In genomic region chr2:182207049-182207746, GRCh38 we compare ENCODE assay signal across 21 cellular contexts.
DNase-seq lines count a peak whose midpoint lies in the region; ATAC-seq, FAIRE-seq and TF ChIP-seq lines count a peak whose summit lies in the region.
"Had no signal": no experiment of that assay in that cellular context is flagged by ENCODE, and none has a peak within 500 bp of the region (broad histone marks: within the 10 kb centered on the region; RNA-seq: fewer than 3 reads in every experiment).

No MANE protein-coding gene starts in this region.

- no peaks in the 10 kb centered on the region for H3K4me1 ChIP-seq in GM23338 (ENCODE audit: insufficient read depth)
- H3K4me1 ChIP-seq in H1 (replicated peaks in 1 of 4; ENCODE audit: control insufficient read depth in 3 of 4, insufficient read depth in 4 of 4, low read length in 3 of 4), result peaks cover 0 to 3% (median 0%) of the 10 kb centered on the region in 4 experiments; a peak in 2 of 7 replicates
- no peaks in the 10 kb centered on the region for H3K4me1 ChIP-seq in effector memory CD4-positive, alpha-beta T cell (ENCODE audit: control insufficient read depth, insufficient read depth, low read length, poor library complexity, severe bottlenecking)
- H3K4me1 ChIP-seq: heart left ventricle, vagina had no signal

- H4K91ac ChIP-seq in H1 (replicated peaks; ENCODE audit: insufficient read length, low read length), result no peak overlapping the region

- H2BK12ac ChIP-seq in H1 (ENCODE audit: low read depth, low read length), result 0 out of 2 replicates have a peak overlapping the region, but pooled peaks have one; percentile 80

- no peak overlapping the region for H3K23ac ChIP-seq in H1 (ENCODE audit: insufficient read length)

- no peak for DNase-seq in GM23338 (ENCODE audit: low spot score)
- DNase-seq in H1 (ENCODE audit: low read depth in 1 of 2, low spot score in 2 of 2), result no peak
- no peak for DNase-seq in NCI-H526 treated with DMSO at 0.1 percent for 48 hours (lab: John Stamatoyannopoulos, UW)
- no peak for DNase-seq in globus pallidus (ENCODE audit: low spot score)
- no peak for DNase-seq in effector memory CD4-positive, alpha-beta T cell
- DNase-seq: activated CD4-positive, alpha-beta T cell treated with anti-CD3 and anti-CD28 coated beads for 48 hours; activated T-cell treated with anti-CD3 and anti-CD28 coated beads for 4 hours; C1 segment of cervical spinal cord; DMS79 treated with DMSO at 0.1 percent for 48 hours; heart left ventricle; mucosa of descending colon; NCI-H2029 treated with DMSO at 0.1 percent for 48 hours; NCI-H748 treated with DMSO at 0.1 percent for 48 hours; stimulated activated naive CD4-positive, alpha-beta T cell treated with Interleukin-2 at 50 U/mL for 16 hours had no signal

- no peak overlapping the region for H3K14ac ChIP-seq in H1 (ENCODE audit: insufficient read length)

- H3K4me3 Mint-ChIP-seq in GM23338, result no peak overlapping the region
- H3K4me3 Mint-ChIP-seq: T-helper 2 cell treated with Interferon-gamma antibody and Interleukin-4, amounts not matched to agents 5 μg/mL and 100 μg/mL, for 36 hours had no signal

- H2BK120ac ChIP-seq in H1 (replicated peaks; ENCODE audit: low read depth, low read length), result no peak overlapping the region

- no peak overlapping the region for H2BK15ac ChIP-seq in H1 (ENCODE audit: low read length)

- ATAC-seq in GM19043 (IDR thresholded peaks at IDR 0.05; ENCODE audit: low read depth, unreplicated experiment) (peak; percentile 74), GM23338 (no peak), HG03139 (IDR thresholded peaks at IDR 0.05; ENCODE audit: unreplicated experiment) (peak; percentile 63)
- ATAC-seq: heart left ventricle, mucosa of descending colon, Right ventricle myocardium inferior had no signal

- H4K20me1 ChIP-seq in GM23338 (replicated peaks; ENCODE audit: insufficient read depth), result no peaks in the 10 kb centered on the region
- no peaks in the 10 kb centered on the region for H4K20me1 ChIP-seq in H1 (replicated peaks in 1 of 2; ENCODE audit: control insufficient read depth in 1 of 2, insufficient read depth in 2 of 2, low read length in 2 of 2)

- no peaks in the 10 kb centered on the region for H3K9me3 ChIP-seq in H1 (ENCODE audit: insufficient read depth in 2 of 2, low read depth in 1 of 2, low read length in 1 of 2)
- no peaks in the 10 kb centered on the region for H3K9me3 ChIP-seq in effector memory CD4-positive, alpha-beta T cell (ENCODE audit: control insufficient read depth, low read length)
- H3K9me3 ChIP-seq: heart left ventricle, mucosa of descending colon, vagina had no signal

- H3K9ac ChIP-seq in H1 (replicated peaks in 1 of 4; ENCODE audit: extremely low read depth in 1 of 4, low read depth in 3 of 4, low read length in 3 of 4), result no peak overlapping the region

- H3K36me3 Mint-ChIP-seq in GM23338 (ENCODE audit: low read depth), result 0 out of 3 replicates have a peak, but pooled peaks cover 3% of the 10 kb centered on the region

- TF ChIP-seq CTCF in GM23338 (conservative IDR thresholded peaks at IDR 0.05; ENCODE audit: low read depth in 2 of 2) (no peak), H1 (IDR thresholded peaks at IDR 0.05; ENCODE audit: control extremely low read depth in 1 of 3, insufficient read depth in 1 of 3, low read depth in 1 of 3, low read length in 3 of 3) (no peak)

- H3K27me3 ChIP-seq in GM23338 (ENCODE audit: insufficient read depth) (no peaks in the 10 kb centered on the region), H1 (replicated peaks in 1 of 4; ENCODE audit: control insufficient read depth in 3 of 4, extremely low read depth in 1 of 4, insufficient read depth in 3 of 4, low read length in 3 of 4) (no peaks in the 10 kb centered on the region)
- H3K27me3 ChIP-seq in effector memory CD4-positive, alpha-beta T cell (replicated peaks; ENCODE audit: control insufficient read depth, insufficient read depth, low read length, poor library complexity, severe bottlenecking), result no peaks in the 10 kb centered on the region
- H3K27me3 ChIP-seq: heart left ventricle, vagina had no signal

- POLR2A ChIA-PET in H1 (lab: Charles Lee; ENCODE audit: partially characterized antibody), result no interaction called here

- no peaks in the 10 kb centered on the region for H3K23me2 ChIP-seq in H1 (ENCODE audit: low read depth, low read length)

- no peaks in the 10 kb centered on the region for H3F3A ChIP-seq in GM23338 (replicated peaks; ENCODE audit: low read depth)

- H3K4ac ChIP-seq in H1 (replicated peaks; ENCODE audit: insufficient read length, low read depth, low read length), result no peak overlapping the region

- no peak overlapping the region for H3K18ac ChIP-seq in H1 (ENCODE audit: extremely low read depth, low read length)

- no peak for FAIRE-seq in H1 (lab: Jason Lieb, UNC)
- FAIRE-seq: colon had no signal

- peak overlapping the region; percentile 21; the same call in 1 of the 2 replicates for H2AFZ ChIP-seq in GM23338
- H2AFZ ChIP-seq in H1 (ENCODE audit: low read length), result 0 out of 2 replicates have a peak overlapping the region, but pooled peaks have one; percentile 87

- H3K79me2 ChIP-seq in GM23338 (replicated peaks; ENCODE audit: insufficient read depth), result no peaks in the 10 kb centered on the region
- no peaks in the 10 kb centered on the region for H3K79me2 ChIP-seq in H1 (ENCODE audit: control insufficient read depth in 1 of 2, insufficient read depth in 2 of 2, low read length in 2 of 2)

- H4K8ac ChIP-seq in H1 (ENCODE audit: extremely low read depth, insufficient read depth, low read length), result no peak overlapping the region

- H3K9me2 ChIP-seq in GM23338 (ENCODE audit: insufficient read depth), result peaks cover 7% of the 10 kb centered on the region; the same call in 1 of the 2 replicates

- no peak overlapping the region for H2BK5ac ChIP-seq in H1 (ENCODE audit: low read depth, low read length)

- no peaks in the 10 kb centered on the region for H3K79me1 ChIP-seq in H1 (ENCODE audit: low read depth, low read length)

- no peak overlapping the region for H3K27ac Mint-ChIP-seq in GM23338
- H3K27ac Mint-ChIP-seq: T-helper 2 cell treated with Interferon-gamma antibody and Interleukin-4, amounts not matched to agents 5 μg/mL and 100 μg/mL, for 36 hours had no signal

- H3K36me3 ChIP-seq in GM23338 (ENCODE audit: insufficient read depth), result no peaks in the 10 kb centered on the region
- no peaks in the 10 kb centered on the region for H3K36me3 ChIP-seq in H1 (ENCODE audit: control insufficient read depth in 2 of 4, insufficient read depth in 4 of 4, low read length in 3 of 4)
- H3K36me3 ChIP-seq in effector memory CD4-positive, alpha-beta T cell (ENCODE audit: control insufficient read depth, insufficient read depth, low read length), result no peaks in the 10 kb centered on the region
- H3K36me3 ChIP-seq: vagina had no signal

- TF ChIP-seq RAD21 in H1 (IDR thresholded peaks at IDR 0.05 in 1 of 2, conservative IDR thresholded peaks at IDR 0.05 in 1 of 2; ENCODE audit: low read depth in 2 of 2, low read length in 2 of 2), result no peak

- no peak overlapping the region for H2BK20ac ChIP-seq in H1 (ENCODE audit: low read length)

- H4K5ac ChIP-seq in H1 (ENCODE audit: insufficient read length, low read depth, low read length), result no peak overlapping the region

- H3K27ac ChIP-seq in GM23338 (ENCODE audit: low read depth) (no peak overlapping the region), H1 (ENCODE audit: low read depth, low read length) (no peak overlapping the region)
- no peak overlapping the region for H3K27ac ChIP-seq in effector memory CD4-positive, alpha-beta T cell (ENCODE audit: insufficient read depth, low read length, poor library complexity, severe bottlenecking)
- H3K27ac ChIP-seq: epithelial cell of prostate, heart left ventricle, vagina had no signal

- CTCF ChIA-PET in H1 (lab: Charles Lee; ENCODE audit: partially characterized antibody), result no interaction called here

- WGBS in H1 (ENCODE audit: extremely low coverage in 1 of 2, insufficient coverage in 1 of 2, insufficient read length in 1 of 2, insufficient replicate concordance in 2 of 2, low coverage in 1 of 2, low lambda C conversion rate in 2 of 2, missing lambda C conversion rate in 1 of 2), 2 experiments, result 87% methylated on average over 5 of the region's 5 CpGs; no CpG with 5 or more reads in 1 of the 2 experiments

- H3K4me3 ChIP-seq in GM23338, result no peak overlapping the region
- no peak overlapping the region for H3K4me3 ChIP-seq in H1 (ENCODE audit: extremely low read depth in 1 of 4, insufficient read depth in 2 of 4, low read depth in 3 of 4, low read length in 4 of 4)
- no peak overlapping the region for H3K4me3 ChIP-seq in effector memory CD4-positive, alpha-beta T cell (ENCODE audit: insufficient read depth, low read depth, low read length, poor library complexity, severe bottlenecking)
- H3K4me3 ChIP-seq: heart left ventricle, mucosa of descending colon, vagina had no signal

- H2AK5ac ChIP-seq in H1 (ENCODE audit: low read depth, low read length), result no peak overlapping the region

- TF ChIP-seq EP300 in H1 (IDR thresholded peaks at IDR 0.05; ENCODE audit: borderline replicate concordance in 1 of 2, low read depth in 2 of 2, low read length in 2 of 2), result no peak

- H3K27me3 Mint-ChIP-seq in GM23338 (ENCODE audit: insufficient read depth, low read depth, poor library complexity), result peaks cover 2% of the 10 kb centered on the region

- no peaks in the 10 kb centered on the region for H3K9me3 Mint-ChIP-seq in GM23338
- H3K9me3 Mint-ChIP-seq: T-helper 2 cell treated with Interferon-gamma antibody and Interleukin-4, amounts not matched to agents 5 μg/mL and 100 μg/mL, for 36 hours had no signal

- no peak for TF ChIP-seq POLR2A in H1 (IDR thresholded peaks at IDR 0.05; ENCODE audit: control extremely low read depth in 1 of 2, low read depth in 2 of 2, low read length in 2 of 2)

- peaks cover 5% of the 10 kb centered on the region; the same call in 2 of the 3 replicates for H3K4me1 Mint-ChIP-seq in GM23338

- H3K4me2 ChIP-seq in GM23338, result no peak overlapping the region
- no peak overlapping the region for H3K4me2 ChIP-seq in H1 (ENCODE audit: insufficient read depth in 1 of 2, low read depth in 2 of 2, low read length in 2 of 2)

- no peak overlapping the region for H3K56ac ChIP-seq in H1 (replicated peaks; ENCODE audit: insufficient read length, low read depth, low read length)

TF ChIP-seq in H1, 55 proteins besides CTCF, POLR2A, EP300 and RAD21 (continues in another document):
- TF ChIP-seq CHD2 (IDR thresholded peaks at IDR 0.05; ENCODE audit: low read length) (no peak), BACH1 (IDR thresholded peaks at IDR 0.05; ENCODE audit: low read length) (no peak), TAF1 (IDR thresholded peaks at IDR 0.05; ENCODE audit: low read depth, low read length) (no peak), NANOG (IDR thresholded peaks at IDR 0.05; ENCODE audit: insufficient read depth, low read depth, low read length, poor library complexity, severe bottlenecking) (no peak), MAX (IDR thresholded peaks at IDR 0.05) (no peak), NRF1 (IDR thresholded peaks at IDR 0.05; ENCODE audit: low read depth, low read length) (no peak), SAP30 (IDR thresholded peaks at IDR 0.05; ENCODE audit: insufficient read depth, insufficient replicate concordance, low read length) (no peak), SP1 (IDR thresholded peaks at IDR 0.05; ENCODE audit: low read depth, low read length) (no peak)
